In the genomic region with DNA sequence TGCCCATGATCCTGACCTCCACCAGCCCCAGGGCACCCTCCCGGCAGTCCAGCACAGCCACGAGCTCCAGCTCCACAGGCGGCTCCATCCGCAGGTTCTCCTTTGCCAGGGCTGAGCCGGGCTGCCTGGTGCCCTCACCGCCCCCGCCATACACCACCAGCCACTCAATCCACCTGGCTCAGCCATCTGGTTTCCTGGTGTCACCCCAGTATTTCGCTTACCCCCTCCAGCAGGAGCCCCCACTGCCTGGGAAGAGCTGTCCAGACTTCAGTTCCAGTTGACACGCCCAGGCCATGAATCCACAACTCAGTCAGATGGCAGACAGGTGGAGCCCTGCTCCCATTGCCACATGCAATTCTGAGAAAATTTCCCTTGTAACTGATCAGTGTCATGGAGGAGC, we compare ENCODE assay signal across 12 cellular contexts. TPM values are rescaled to one million over a fixed set of nuclear protein-coding genes. Genes with fewer than 3 reads are reported as not detected.
DNase-seq lines count a peak whose midpoint lies in the region; ATAC-seq, FAIRE-seq and TF ChIP-seq lines count a peak whose summit lies in the region.
"Had no signal": no experiment of that assay in that cellular context is flagged by ENCODE, and none has a peak within 500 bp of the region (broad histone marks: within the 10 kb centered on the region; RNA-seq: fewer than 3 reads in every experiment).

No MANE protein-coding gene starts in this region.

- in situ Hi-C loops in ACHN (cut with HindIII; ENCODE audit: low pct_ligation_motif_present, low pct_unique_long_range_greater_than_20kb, low sequenced_read_pairs) (no loop called here), Panc1 (cut with HindIII; ENCODE audit: low pct_unique_long_range_greater_than_20kb, low sequenced_read_pairs) (no loop called here)

- BruUV-seq in Panc1 (replicated peaks; lab: Mats Ljungman, UMichigan) = no TSS peak

- DNase-seq in ACHN (peak; percentile 17), GM12891 (ENCODE audit: insufficient read length, low spot score) (no peak), Panc1 (ENCODE audit: low read depth, low spot score) (no peak), foreskin keratinocyte (peak in 1 of 2 donors; percentile 18)
- no peak for DNase-seq in stimulated activated CD4-positive, alpha-beta T cell treated with anti-CD3 and anti-CD28 coated beads, Interleukin-4, amount 100 ng/mL, for 4 hours
- no peak for DNase-seq in stimulated activated CD4-positive, alpha-beta T cell treated with anti-CD3 and anti-CD28 coated beads, Interleukin-4, amount 100 ng/mL, for 24 hours
- DNase-seq: activated CD4-positive, CD25-positive, alpha-beta regulatory T cell; NCI-H1930; stimulated activated naive CD8-positive, alpha-beta T cell treated with anti-CD3 and anti-CD28 coated beads, Interleukin-15, amount 100 ng/mL, for 72 hours had no signal

- peak; percentile 60 for FAIRE-seq in GM12891 (lab: Jason Lieb, UNC)

- CTCF ChIA-PET in Panc1 (lab: Charles Lee) = no interaction called here

- intact Hi-C loops in Panc1 (cut with micrococcal nuclease; ENCODE audit: unreplicated experiment) = no loop called here

- POLR2A ChIA-PET in Panc1 (lab: Charles Lee) = no interaction called here

- H3K27me3 ChIP-seq in Panc1 (ENCODE audit: control insufficient read depth, insufficient read depth, low read length) (peaks cover 3% of the 10 kb centered on the region), foreskin keratinocyte (peaks cover 68% of the 10 kb centered on the region)

- no peaks in the 10 kb centered on the region for H3K9me3 ChIP-seq in Panc1 (ENCODE audit: control insufficient read depth, insufficient read depth, low read depth, low read length)

- no peak overlapping the region for H3K4me3 ChIP-seq in Panc1 (ENCODE audit: low read depth in 2 of 2, low read length in 2 of 2)

- H3K27ac ChIP-seq in Panc1 (ENCODE audit: low read length) = no peak overlapping the region
- H3K27ac ChIP-seq in foreskin keratinocyte = no peak overlapping the region
- H3K27ac ChIP-seq: KMS-11 had no signal

- TF ChIP-seq POLR2A in GM12891 (IDR thresholded peaks at IDR 0.05; ENCODE audit: low read depth, low read length) = no peak

- TF ChIP-seq CTCF in Panc1 (IDR thresholded peaks at IDR 0.05) (peak; percentile 26; the same call in 1 of the 2 replicates), foreskin keratinocyte (conservative IDR thresholded peaks at IDR 0.05) (peak; percentile 38)

- no peak for ATAC-seq in Panc1
- no peak for ATAC-seq in foreskin keratinocyte
- ATAC-seq in GM18867 (IDR thresholded peaks at IDR 0.05; ENCODE audit: unreplicated experiment) = no peak
- no peak for ATAC-seq in HG03025 (IDR thresholded peaks at IDR 0.05; ENCODE audit: low FRiP score, unreplicated experiment)
- ATAC-seq: stimulated activated naive CD8-positive, alpha-beta T cell treated with anti-CD3 and anti-CD28 coated beads, Interleukin-15, amount 100 ng/mL, for 72 hours had no signal

- no peaks in the 10 kb centered on the region for H3K36me3 ChIP-seq in Panc1 (ENCODE audit: control insufficient read depth, insufficient read depth, low read length)

- H3K4me1 ChIP-seq in Panc1 (ENCODE audit: control insufficient read depth, insufficient read depth, low read length) (no peaks in the 10 kb centered on the region; the same call in 1 of the 2 replicates), foreskin keratinocyte (no peaks in the 10 kb centered on the region)

TF ChIP-seq in GM12891, 5 proteins besides CTCF, POLR2A, EP300 and RAD21:
- TF ChIP-seq TAF1 (IDR thresholded peaks at IDR 0.05; ENCODE audit: low read depth, low read length) (no peak), POU2F2 (IDR thresholded peaks at IDR 0.05; ENCODE audit: low read depth, low read length) (no peak), SPI1 (IDR thresholded peaks at IDR 0.05; ENCODE audit: low read depth, low read length) (no peak)

RNA-seq across cellular contexts. Expression of a gene that starts 3.9 kb away (rescaled TPM):
- 1.9 TPM for polyA plus RNA-seq in GM12891 (2012; ENCODE audit: low read depth, missing spikeins)
- total RNA-seq in Panc1 (2021; ENCODE audit: unreplicated experiment) = 0.18 TPM
- not detected for polyA plus RNA-seq in Panc1 (2012; ENCODE audit: insufficient read length)
- not detected in 2 replicates for total RNA-seq in foreskin keratinocyte
- not detected in 2 replicates for polyA plus RNA-seq in foreskin keratinocyte
